ENCODE assay signal across 8 cellular contexts in the genomic region with DNA sequence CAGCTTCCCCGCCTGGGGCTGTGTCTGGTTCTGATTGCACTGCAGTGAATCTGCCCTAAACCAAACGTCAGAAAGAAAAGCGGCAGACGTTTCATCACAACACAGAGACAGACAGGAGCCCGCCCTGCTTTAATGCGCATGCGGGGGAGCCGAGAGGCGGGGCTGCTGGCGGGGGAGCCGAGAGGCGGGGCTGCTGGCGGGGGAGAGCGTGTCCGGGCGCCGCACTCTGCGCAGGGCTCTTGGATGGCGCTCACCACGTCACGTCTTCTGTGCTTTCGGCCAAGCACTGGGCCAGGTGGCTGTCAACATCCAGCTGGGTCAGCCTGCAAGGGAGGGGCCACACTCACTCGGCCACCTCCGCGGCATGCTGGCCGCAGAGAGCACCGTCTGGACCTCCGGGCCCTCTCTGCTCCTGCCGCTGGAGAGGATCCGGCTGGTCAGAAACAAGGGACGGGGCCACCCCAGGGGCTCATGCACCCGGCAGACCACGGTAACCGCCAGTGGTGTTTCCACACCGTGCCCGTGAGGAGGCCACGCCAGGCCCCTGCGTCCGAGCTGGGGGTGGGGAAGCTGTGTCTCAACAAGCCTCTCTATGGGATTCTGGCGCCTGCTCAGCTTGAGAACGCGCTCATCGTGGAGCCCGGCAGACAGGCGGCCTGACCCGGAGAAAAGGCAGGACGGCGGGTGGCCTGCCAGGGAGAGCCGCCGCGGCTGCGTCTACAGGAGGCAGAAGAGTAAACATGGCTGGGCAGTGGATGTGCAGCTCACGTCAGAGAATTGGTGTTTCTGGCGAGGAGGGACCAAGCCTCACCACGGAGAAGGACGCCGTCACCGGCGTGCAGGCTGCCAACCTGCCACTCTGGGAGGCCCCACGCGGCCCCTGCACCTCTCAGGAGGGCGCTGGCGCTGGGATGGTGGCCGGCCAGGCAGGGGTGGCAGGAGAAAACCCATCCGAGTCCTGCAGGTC. TPM values are rescaled to one million over a fixed set of nuclear protein-coding genes. Genes with fewer than 3 reads are reported as not detected.
DNase-seq lines count a peak whose midpoint lies in the region; ATAC-seq and FAIRE-seq lines count a peak whose summit lies in the region.

No MANE protein-coding gene starts in this region.

- DNase-seq in Daoy (ENCODE audit: low read depth) (peak; percentile 96), NCI-H2196 treated with DMSO at 0.1 percent for 48 hours (lab: John Stamatoyannopoulos, UW; ENCODE audit: unreplicated experiment) (peak; percentile 95), smooth muscle cell of the brain vasculature (ENCODE audit: low read depth, low spot score) (peak; percentile 87)
- DNase-seq in activated CD4-positive, CD25-positive, alpha-beta regulatory T cell treated with anti-CD3 and anti-CD28 coated beads, Interleukin-2, amount 50 U/mL, for 16 hours (ENCODE audit: low read depth, low spot score): peak; percentile 81
- peak; percentile 92 for DNase-seq in central memory CD4-positive, alpha-beta T cell

- peak; percentile 46 for ATAC-seq in HG02759 (IDR thresholded peaks at IDR 0.05; ENCODE audit: unreplicated experiment)
- no peak for ATAC-seq in HG03432 (IDR thresholded peaks at IDR 0.05; ENCODE audit: unreplicated experiment)

- peak; percentile 87 for FAIRE-seq in islet of Langerhans (lab: Jason Lieb, UNC)

RNA-seq across cellular contexts. Expression of a gene that starts 4.8 kb away (rescaled TPM):
- total RNA-seq in Daoy (2014; rRNA removed; shearing (Covaris generic)): 26.3 and 28.7 TPM in 2 replicates

RNA-seq across cellular contexts. Expression of a gene that starts 38.4 kb away (rescaled TPM):
- 3.3 and 5.3 TPM in 2 replicates for total RNA-seq in Daoy (2014; rRNA removed; shearing (Covaris generic))
